ENCODE assay signal across 8 cellular contexts in genomic region chr1:6701437-6702153, GRCh38. TPM values are rescaled to one million over a fixed set of nuclear protein-coding genes. Genes with fewer than 3 reads are reported as not detected.
A peak's percentile ranks its signal among the peaks of the same experiment; 100 is the strongest.
DNase-seq lines count a peak whose midpoint lies in the region; FAIRE-seq and TF ChIP-seq lines count a peak whose summit lies in the region.

A gene with protein sequence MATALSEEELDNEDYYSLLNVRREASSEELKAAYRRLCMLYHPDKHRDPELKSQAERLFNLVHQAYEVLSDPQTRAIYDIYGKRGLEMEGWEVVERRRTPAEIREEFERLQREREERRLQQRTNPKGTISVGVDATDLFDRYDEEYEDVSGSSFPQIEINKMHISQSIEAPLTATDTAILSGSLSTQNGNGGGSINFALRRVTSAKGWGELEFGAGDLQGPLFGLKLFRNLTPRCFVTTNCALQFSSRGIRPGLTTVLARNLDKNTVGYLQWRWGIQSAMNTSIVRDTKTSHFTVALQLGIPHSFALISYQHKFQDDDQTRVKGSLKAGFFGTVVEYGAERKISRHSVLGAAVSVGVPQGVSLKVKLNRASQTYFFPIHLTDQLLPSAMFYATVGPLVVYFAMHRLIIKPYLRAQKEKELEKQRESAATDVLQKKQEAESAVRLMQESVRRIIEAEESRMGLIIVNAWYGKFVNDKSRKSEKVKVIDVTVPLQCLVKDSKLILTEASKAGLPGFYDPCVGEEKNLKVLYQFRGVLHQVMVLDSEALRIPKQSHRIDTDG (minus strand): TSS chr1:6701816. CDS start chr1:6701800, 16 bp downstream.

- peak within 1 kb of the TSS; percentile 77 for H3K4me2 ChIP-seq in neuronal stem cell (ENCODE audit: insufficient read depth, low read length, poor library complexity, severe bottlenecking)

- no peak within 1 kb of the TSS for H2BK12ac ChIP-seq in neuronal stem cell (ENCODE audit: low read length)

- peak within 1 kb of the TSS; percentile 91 for H2AFZ ChIP-seq in neuronal stem cell (ENCODE audit: low read length)

- H3K36me3 ChIP-seq in HAP-1 (replicated peaks) = peaks cover 11% of the 10 kb centered on the region
- peaks cover 24% of the 10 kb centered on the region for H3K36me3 ChIP-seq in MG63
- H3K36me3 ChIP-seq in SJSA1 = peaks cover 15% of the 10 kb centered on the region
- H3K36me3 ChIP-seq in neuronal stem cell (replicated peaks in 1 of 2; ENCODE audit: control insufficient read depth in 2 of 2, insufficient read depth in 2 of 2, low read length in 2 of 2) = peaks cover 2 to 7% of the 10 kb centered on the region in 2 donors

- H3K9me3 ChIP-seq in HAP-1 (no peaks in the 10 kb centered on the region), MG63 (no peaks in the 10 kb centered on the region), SJSA1 (replicated peaks) (no peaks in the 10 kb centered on the region), neuronal stem cell (replicated peaks in 1 of 2; ENCODE audit: control insufficient read depth in 2 of 2, insufficient read depth in 1 of 2, low read depth in 1 of 2, low read length in 2 of 2) (peaks cover 0 to 2% of the 10 kb centered on the region in 2 donors)

- peak; percentile 98 for DNase-seq in GM03348 (ENCODE audit: low spot score)
- DNase-seq in HAP-1 (ENCODE audit: low spot score in 2 of 2) = peak; percentile 84 to 91
- peak; percentile 90 for DNase-seq in MG63
- peak; percentile 72 to 89 for DNase-seq in SJSA1 (ENCODE audit: low read depth in 1 of 2, low spot score in 2 of 2)
- peak; percentile 82 to 89 (median 84) for DNase-seq in activated naive CD4-positive, alpha-beta T cell (lab: John Stamatoyannopoulos, UW)
- peak; percentile 94 to 95 for DNase-seq in frontal cortex (ENCODE audit: low spot score in 2 of 2)
- DNase-seq in neuronal stem cell (ENCODE audit: low spot score) = peak; percentile 82

- no peak within 1 kb of the TSS for H4K91ac ChIP-seq in neuronal stem cell (ENCODE audit: low read depth, low read length, poor library complexity)

- peaks cover 15% of the 10 kb centered on the region for H3K79me1 ChIP-seq in neuronal stem cell (ENCODE audit: low read depth, low read length)

- no peak within 1 kb of the TSS for H2BK5ac ChIP-seq in neuronal stem cell (ENCODE audit: low read length)

- H3K4ac ChIP-seq in neuronal stem cell (ENCODE audit: low read length) = peak within 1 kb of the TSS; percentile 53

- H3K27ac ChIP-seq in SJSA1 (peak within 1 kb of the TSS; percentile 82), neuronal stem cell (replicated peaks; ENCODE audit: low read length) (no peak within 1 kb of the TSS)

- H3K4me1 ChIP-seq in HAP-1 = peaks cover 11% of the 10 kb centered on the region
- peaks cover 17% of the 10 kb centered on the region for H3K4me1 ChIP-seq in SJSA1 (replicated peaks)
- H3K4me1 ChIP-seq in neuronal stem cell (ENCODE audit: control insufficient read depth in 2 of 2, insufficient read depth in 1 of 2, low read depth in 1 of 2, low read length in 2 of 2) = peaks cover 6 to 7% of the 10 kb centered on the region in 2 donors

- no peak within 1 kb of the TSS for H4K8ac ChIP-seq in neuronal stem cell (ENCODE audit: low read depth, low read length)

- no peak within 1 kb of the TSS for H3K14ac ChIP-seq in neuronal stem cell (ENCODE audit: low read length)

- TF ChIP-seq CTCF in subcutaneous adipose tissue (IDR thresholded peaks at IDR 0.05; ENCODE audit: low read depth) = no peak

- peak within 1 kb of the TSS; percentile 88 for H2AK5ac ChIP-seq in neuronal stem cell (ENCODE audit: low read depth, low read length)

- no peak within 1 kb of the TSS for H2BK15ac ChIP-seq in neuronal stem cell (ENCODE audit: low read length)

- peak within 1 kb of the TSS; percentile 14 for H3K23ac ChIP-seq in neuronal stem cell (ENCODE audit: low read depth, low read length, poor library complexity)

- peak within 1 kb of the TSS; percentile 72 for H2BK120ac ChIP-seq in neuronal stem cell (ENCODE audit: low read depth, low read length)

- H3K18ac ChIP-seq in neuronal stem cell (ENCODE audit: low read length) = peak within 1 kb of the TSS; percentile 93

- no CpG with 5 or more reads among the region's 80 CpGs for WGBS in neuronal stem cell (ENCODE audit: extremely low coverage in 2 of 2, insufficient read length in 2 of 2, insufficient replicate concordance in 1 of 2), 2 donors

- H3K4me3 ChIP-seq in HAP-1 (peak within 1 kb of the TSS; percentile 94), MG63 (peak within 1 kb of the TSS; percentile 93), SJSA1 (peak within 1 kb of the TSS; percentile 97), neuronal stem cell (ENCODE audit: low read length in 2 of 2) (peak within 1 kb of the TSS; percentile 91 to 95)

- H3K27me3 ChIP-seq in HAP-1 (ENCODE audit: low read depth) (no peaks in the 10 kb centered on the region), MG63 (no peaks in the 10 kb centered on the region; the same call in 1 of the 2 replicates), SJSA1 (replicated peaks) (no peaks in the 10 kb centered on the region), neuronal stem cell (ENCODE audit: control insufficient read depth in 3 of 3, insufficient read depth in 3 of 3, low read depth in 1 of 3, low read length in 3 of 3) (no peaks in the 10 kb centered on the region)

- FAIRE-seq in frontal cortex (lab: Jason Lieb, UNC) = no peak

- in situ Hi-C loops in HAP-1 (cut with MboI; ENCODE audit: low sequenced_read_pairs) = no loop called here

- peak within 1 kb of the TSS; percentile 95 for H3K9ac ChIP-seq in neuronal stem cell (ENCODE audit: low read depth, low read length, poor library complexity)

RNA-seq across cellular contexts. Expression of the gene that starts here (rescaled TPM):
- 66.4 and 71.8 TPM in 2 replicates for total RNA-seq in MG63 (2014; rRNA removed; shearing (Covaris generic); ENCODE audit: low replicate concordance)
- 40.1 and 62.3 TPM in 2 replicates for total RNA-seq in SJSA1 (2014; rRNA removed; shearing (Covaris generic))
- total RNA-seq in frontal cortex (24.5 TPM), subcutaneous adipose tissue (10 to 100 TPM; 21.4 to 48.2 (median 25.5) TPM)
- polyA plus RNA-seq in neuronal stem cell (2013, experiment 1 of 2) = 35.5 TPM
- polyA plus RNA-seq in neuronal stem cell (2013, experiment 2 of 2) = 36.7 TPM
